In genomic region chr7:66377714-66378113, GRCh38 we compare ENCODE assay signal across 18 cellular contexts.
DNase-seq lines count a peak whose midpoint lies in the region; ATAC-seq, FAIRE-seq and TF ChIP-seq lines count a peak whose summit lies in the region.
"Had no signal": no experiment of that assay in that cellular context is flagged by ENCODE, and none has a peak within 500 bp of the region (broad histone marks: within the 10 kb centered on the region; RNA-seq: fewer than 3 reads in every experiment).

No MANE protein-coding gene starts in this region.

- ATAC-seq in K562 = peak; percentile 61
- peak; percentile 24 for ATAC-seq in upper lobe of right lung

- no peak overlapping the region for H3K23ac ChIP-seq in H9 (ENCODE audit: insufficient read length, low read depth, low read length)

- H2BK20ac ChIP-seq in H9 (ENCODE audit: low read depth, low read length, poor library complexity, severe bottlenecking) = no peak overlapping the region

- H3K23me2 ChIP-seq in H9 (ENCODE audit: insufficient read length, low read depth, low read length, poor library complexity, severe bottlenecking) = no peaks in the 10 kb centered on the region

- no peak for TF ChIP-seq EP300 in K562 (IDR thresholded peaks at IDR 0.05; ENCODE audit: low read length)

- H3K79me2 ChIP-seq in H9 (ENCODE audit: insufficient read depth, low read length) (no peaks in the 10 kb centered on the region), K562 (ENCODE audit: control insufficient read depth, insufficient read depth, low read length) (no peaks in the 10 kb centered on the region), neural progenitor cell (ENCODE audit: low read depth) (no peaks in the 10 kb centered on the region)

- H3K27ac Mint-ChIP-seq in H9 (peak overlapping the region in 2 of 3 experiments; percentile 16 to 42; a peak in 3 of 7 replicates), neural progenitor cell (peak overlapping the region; percentile 54)
- H3K27ac Mint-ChIP-seq: B cell; CD4-positive, alpha-beta T cell had no signal

- no peak overlapping the region for H3K9ac ChIP-seq in H9 (ENCODE audit: extremely low read depth, insufficient read length, low read length)
- peak overlapping the region in 1 of 2 experiments; percentile 73; a peak in 1 of 4 replicates for H3K9ac ChIP-seq in K562 (ENCODE audit: insufficient read depth in 1 of 2, low read depth in 2 of 2, low read length in 2 of 2)
- H3K9ac ChIP-seq in neural progenitor cell = no peak overlapping the region
- H3K9ac ChIP-seq: GM23248 had no signal

- H3K36me3 ChIP-seq in K562 (ENCODE audit: control insufficient read depth, insufficient read depth, low read length) (0 out of 3 replicates have a peak, but pooled peaks cover 7% of the 10 kb centered on the region), neural progenitor cell (no peaks in the 10 kb centered on the region), upper lobe of right lung (no peaks in the 10 kb centered on the region)

- no peak overlapping the region for H3K56ac ChIP-seq in H9 (ENCODE audit: insufficient read length, low read depth, low read length)

- H3K4me3 Mint-ChIP-seq in H9 (no peak overlapping the region), neural progenitor cell (no peak overlapping the region)
- H3K4me3 Mint-ChIP-seq: B cell; CD4-positive, alpha-beta T cell had no signal

- H3K14ac ChIP-seq in H9 (ENCODE audit: insufficient read depth, low read length) = no peak overlapping the region

- H3K9me3 ChIP-seq in H9 (ENCODE audit: control insufficient read depth, low read depth, low read length) (no peaks in the 10 kb centered on the region), K562 (replicated peaks; ENCODE audit: control insufficient read depth, insufficient read depth, low read depth, low read length) (no peaks in the 10 kb centered on the region; the same call in 1 of the 2 replicates), neural progenitor cell (ENCODE audit: low read depth) (no peaks in the 10 kb centered on the region), upper lobe of right lung (no peaks in the 10 kb centered on the region)
- H3K9me3 ChIP-seq: HAP-1 had no signal

- no peak overlapping the region for H3K4me3 ChIP-seq in K562
- no peak overlapping the region for H3K4me3 ChIP-seq in neural progenitor cell
- no peak overlapping the region for H3K4me3 ChIP-seq in upper lobe of right lung
- H3K4me3 ChIP-seq: GM23248, HAP-1 had no signal

- DNase-seq in H9 (no peak), K562 (ENCODE audit: extremely low read depth in 1 of 4, low spot score in 3 of 4) (no peak), neural progenitor cell (ENCODE audit: low spot score) (no peak), upper lobe of right lung (no peak), NCI-H748 treated with DMSO at 0.1 percent for 48 hours (lab: John Stamatoyannopoulos, UW) (no peak), NCI-H524 treated with DMSO at 0.1 percent for 48 hours (lab: John Stamatoyannopoulos, UW) (no peak), GM03348 (ENCODE audit: low spot score) (no peak), DMS 273 (lab: John Stamatoyannopoulos, UW; ENCODE audit: unreplicated experiment) (no peak)
- DNase-seq: C1 segment of cervical spinal cord; Calu3; CD4-positive, alpha-beta T cell; DMS79; GM23248; KG1 had no signal

- H2BK12ac ChIP-seq in H9 (ENCODE audit: insufficient read length, low read depth, low read length) = no peak overlapping the region

- no peak overlapping the region for H3K18ac ChIP-seq in H9 (ENCODE audit: insufficient read length, low read depth, low read length)

- no peak for FAIRE-seq in K562 (lab: Jason Lieb, UNC)
- FAIRE-seq: A204.1 had no signal

- TF ChIP-seq RAD21 in K562 (CRISPR knock-in tag; conservative IDR thresholded peaks at IDR 0.05 in 1 of 2, IDR thresholded peaks at IDR 0.05 in 1 of 2) = no peak; a peak in 1 of 4 replicates

- no peak overlapping the region for H2AK5ac ChIP-seq in H9 (ENCODE audit: insufficient read length, low read length)

- no peak overlapping the region for H3K4me2 ChIP-seq in H9 (ENCODE audit: insufficient read depth, insufficient read length, low read length)
- no peak overlapping the region for H3K4me2 ChIP-seq in K562 (ENCODE audit: insufficient read depth, low read length)
- no peak overlapping the region for H3K4me2 ChIP-seq in neural progenitor cell

- H4K91ac ChIP-seq in H9 (ENCODE audit: insufficient read length, low read depth, low read length) = no peak overlapping the region

- BruUV-seq in K562 (replicated peaks; lab: Mats Ljungman, UMichigan) = no TSS peak

- no peak for TF ChIP-seq POLR2A in K562 (conservative IDR thresholded peaks at IDR 0.05)

- H2AFZ ChIP-seq in H9 (ENCODE audit: low read length) = no peak overlapping the region
- no peak overlapping the region for H2AFZ ChIP-seq in K562 (ENCODE audit: low read depth, low read length)
- no peak overlapping the region for H2AFZ ChIP-seq in neural progenitor cell (replicated peaks)
- H2AFZ ChIP-seq: GM23248 had no signal

- peaks cover 18 to 26% (median 22%) of the 10 kb centered on the region in 3 experiments for H3K36me3 Mint-ChIP-seq in H9 (ENCODE audit: insufficient read depth in 1 of 3, low read depth in 3 of 3)
- H3K36me3 Mint-ChIP-seq in neural progenitor cell = peaks cover 28% of the 10 kb centered on the region

- H4K20me1 ChIP-seq in H9 (ENCODE audit: control insufficient read depth, insufficient read depth, insufficient read length) = no peaks in the 10 kb centered on the region
- no peaks in the 10 kb centered on the region for H4K20me1 ChIP-seq in K562 (replicated peaks; ENCODE audit: control insufficient read depth, insufficient read depth, low read length)
- H4K20me1 ChIP-seq in neural progenitor cell (ENCODE audit: low read depth) = no peaks in the 10 kb centered on the region

- no CpG with 5 or more reads among the region's 11 CpGs for WGBS in H9 (ENCODE audit: extremely low coverage, insufficient read length, low lambda C conversion rate)
- WGBS in K562 (ENCODE audit: insufficient coverage, low coverage, missing lambda C conversion rate) = 73% methylated on average over 11 of the region's 11 CpGs

- CTCF ChIA-PET in K562 (lab: Yijun Ruan, JAX; ENCODE audit: low intra/inter-chr PET ratio) = no interaction called here

- no peak overlapping the region for H3K4ac ChIP-seq in H9 (ENCODE audit: low read depth, low read length)

- intact Hi-C loops in K562 (cut with micrococcal nuclease) (no loop called here), upper lobe of right lung (cut with DNase I) (no loop called here)

- H4K8ac ChIP-seq in H9 (replicated peaks; ENCODE audit: insufficient read length, low read depth, low read length) = no peak overlapping the region

- no peak overlapping the region for H3K27ac ChIP-seq in H9 (ENCODE audit: insufficient read length, low read depth, low read length)
- H3K27ac ChIP-seq in K562 (ENCODE audit: extremely low read depth, low read depth, low read length) = no peak overlapping the region
- H3K27ac ChIP-seq in neural progenitor cell = no peak overlapping the region
- no peak overlapping the region for H3K27ac ChIP-seq in upper lobe of right lung
- H3K27ac ChIP-seq: GM23248, HL-60 had no signal

- no peaks in the 10 kb centered on the region for H3K9me1 ChIP-seq in K562 (ENCODE audit: control insufficient read depth, insufficient read depth, low read length)

- no peaks in the 10 kb centered on the region for H3K4me1 ChIP-seq in H9 (ENCODE audit: insufficient read depth, low read length)
- peaks cover 10 to 17% of the 10 kb centered on the region in 2 experiments; a peak in 4 of 5 replicates for H3K4me1 ChIP-seq in K562 (replicated peaks in 1 of 2; ENCODE audit: control insufficient read depth in 2 of 2, insufficient read depth in 2 of 2, low read length in 2 of 2)
- H3K4me1 ChIP-seq in neural progenitor cell = no peaks in the 10 kb centered on the region
- H3K4me1 ChIP-seq in upper lobe of right lung = no peaks in the 10 kb centered on the region
- H3K4me1 ChIP-seq: HAP-1 had no signal

- in situ Hi-C loops in K562 (cut with MboI) = no loop called here

- no peaks in the 10 kb centered on the region for H3F3A ChIP-seq in neural progenitor cell (ENCODE audit: low read depth)

- H3K9me3 Mint-ChIP-seq in H9 (peaks cover 2 to 5% of the 10 kb centered on the region in 2 experiments; a peak in 4 of 5 replicates), neural progenitor cell (no peaks in the 10 kb centered on the region)

- H3K4me1 Mint-ChIP-seq in H9 = no peaks in the 10 kb centered on the region
- H3K4me1 Mint-ChIP-seq in neural progenitor cell = no peaks in the 10 kb centered on the region
- H3K4me1 Mint-ChIP-seq: B cell had no signal

- H2BK5ac ChIP-seq in H9 (ENCODE audit: insufficient read length, low read length) = no peak overlapping the region

- no peak overlapping the region for H2BK120ac ChIP-seq in H9 (ENCODE audit: low read depth, low read length, poor library complexity, severe bottlenecking)

- no peak overlapping the region for H4K5ac ChIP-seq in H9 (ENCODE audit: insufficient read length, low read depth, low read length)

- no peaks in the 10 kb centered on the region for H3K27me3 Mint-ChIP-seq in H9 (ENCODE audit: low read depth)
- peaks cover 3% of the 10 kb centered on the region for H3K27me3 Mint-ChIP-seq in neural progenitor cell (ENCODE audit: insufficient read depth, low read depth)
- H3K27me3 Mint-ChIP-seq: B cell; CD4-positive, alpha-beta T cell had no signal

- H3K79me1 ChIP-seq in H9 (ENCODE audit: insufficient read depth, low read depth, low read length, poor library complexity, severe bottlenecking) = no peaks in the 10 kb centered on the region

- H3T11ph ChIP-seq in H9 (ENCODE audit: low read length) = no peak overlapping the region

- POLR2A ChIA-PET in K562 (lab: Yijun Ruan, JAX) = interaction anchor here (1.5 to 1.7 kb wide), 2 partner anchors 13 to 15 kb away, joined by 4 to 6 read pairs; no protein-coding TSS in a partner anchor

- H3K27me3 ChIP-seq in H9 (ENCODE audit: insufficient read depth, low read length) = no peaks in the 10 kb centered on the region
- H3K27me3 ChIP-seq in K562 (ENCODE audit: control insufficient read depth in 2 of 2, insufficient read depth in 2 of 2, low read length in 2 of 2) = no peaks in the 10 kb centered on the region
- no peaks in the 10 kb centered on the region for H3K27me3 ChIP-seq in neural progenitor cell
- no peaks in the 10 kb centered on the region for H3K27me3 ChIP-seq in upper lobe of right lung

- H2BK15ac ChIP-seq in H9 (ENCODE audit: low read depth, low read length) = no peak overlapping the region

- no peak for TF ChIP-seq CTCF in H9 (conservative IDR thresholded peaks at IDR 0.05)
- TF ChIP-seq CTCF in K562 (IDR thresholded peaks at IDR 0.05 in 2 of 3, conservative IDR thresholded peaks at IDR 0.05 in 1 of 3; ENCODE audit: insufficient read depth in 2 of 3, low read depth in 1 of 3, low read length in 3 of 3) = 0 out of 6 replicates have a peak, but pooled peaks of 1 of the 3 experiments have one; percentile 13
- no peak for TF ChIP-seq CTCF in neural progenitor cell (IDR thresholded peaks at IDR 0.05)
- no peak for TF ChIP-seq CTCF in upper lobe of right lung (IDR thresholded peaks at IDR 0.05)

TF ChIP-seq in K562, 482 proteins besides CTCF, POLR2A, EP300 and RAD21:
- TF ChIP-seq HDAC2 (IDR thresholded peaks at IDR 0.05) = no peak
- no peak for TF ChIP-seq TEAD1 (CRISPR knock-in tag; IDR thresholded peaks at IDR 0.05)
- peak; percentile 21; the same call in 1 of the 2 replicates for TF ChIP-seq ZFX (CRISPR knock-in tag; IDR thresholded peaks at IDR 0.05)
TF ChIP-seq in K562: peak in this region for 1.
